9 cellular contexts compared by ENCODE assay signal in genomic region chr12:13205809-13206559, GRCh38. TPM values are rescaled to one million over a fixed set of nuclear protein-coding genes. Genes with fewer than 3 reads are reported as not detected.
DNase-seq lines count a peak whose midpoint lies in the region; ATAC-seq and TF ChIP-seq lines count a peak whose summit lies in the region.
"Had no signal": no experiment of that assay in that cellular context is flagged by ENCODE, and none has a peak within 500 bp of the region (broad histone marks: within the 10 kb centered on the region; RNA-seq: fewer than 3 reads in every experiment).

No MANE protein-coding gene starts in this region.

- no peak overlapping the region for H3K4me3 ChIP-seq in BE2C (ENCODE audit: low read depth, low read length)

- DNase-seq in EL (peak; percentile 100), RPMI7951 (ENCODE audit: low read depth) (peak; percentile 99), dedifferentiated amniotic fluid mesenchymal stem cell (ENCODE audit: extremely low spot score) (peak; percentile 94), osteocyte (ENCODE audit: extremely low spot score, unreplicated experiment) (no peak), COR-L47 (lab: John Stamatoyannopoulos, UW) (no peak), BE2C (no peak), NCI-H1105 (lab: John Stamatoyannopoulos, UW) (no peak)
- DNase-seq: left cardiac atrium had no signal

- TF ChIP-seq CTCF in osteocyte (IDR thresholded peaks at IDR 0.05) (no peak), BE2C (IDR thresholded peaks at IDR 0.05; ENCODE audit: low read depth, low read length) (no peak)

- H3K9me3 ChIP-seq in BE2C = no peaks in the 10 kb centered on the region

- no peaks in the 10 kb centered on the region for H3K4me1 ChIP-seq in BE2C

- H3K27me3 ChIP-seq in BE2C = peaks cover 25% of the 10 kb centered on the region

- no peaks in the 10 kb centered on the region for H3K36me3 ChIP-seq in BE2C

- no peak for ATAC-seq in GM19395 (IDR thresholded peaks at IDR 0.05; ENCODE audit: unreplicated experiment)

- peak overlapping the region; percentile 92 for H3K27ac Mint-ChIP-seq in osteocyte (ENCODE audit: unreplicated experiment)

- no peaks in the 10 kb centered on the region for H3K27me3 Mint-ChIP-seq in osteocyte (ENCODE audit: unreplicated experiment)

- no peaks in the 10 kb centered on the region for H3K9me3 Mint-ChIP-seq in osteocyte (ENCODE audit: unreplicated experiment)

- H3K4me1 Mint-ChIP-seq in osteocyte (ENCODE audit: unreplicated experiment) = peaks cover 81% of the 10 kb centered on the region

- H3K36me3 Mint-ChIP-seq in osteocyte (ENCODE audit: unreplicated experiment) = peaks cover 5% of the 10 kb centered on the region

- peak overlapping the region; percentile 15 for H3K4me3 Mint-ChIP-seq in osteocyte (ENCODE audit: unreplicated experiment)

RNA-seq across cellular contexts. Expression of gene EMP1, which starts 9.5 kb away (rescaled TPM):
- 71.3 and 120 TPM in 2 replicates for total RNA-seq in RPMI7951 (2014; rRNA removed; shearing (Covaris generic))
- total RNA-seq in osteocyte = 163 and 170 TPM in 2 replicates
- polyA plus RNA-seq in BE2C (2012; ENCODE audit: insufficient read depth, insufficient read length, low read depth) = 0.52 TPM

Comparison
In these comparisons a context has a peak if more than half of its experiments do, and no peak if none do; other contexts are left out.
1. DNase-seq: peak in EL (single experiment), RPMI7951 (single experiment) and dedifferentiated amniotic fluid mesenchymal stem cell (single experiment); none in osteocyte (single experiment), COR-L47 (single experiment), BE2C (single experiment) and NCI-H1105 (single experiment).